ENCODE assay signal across 16 cellular contexts in the genomic region with DNA sequence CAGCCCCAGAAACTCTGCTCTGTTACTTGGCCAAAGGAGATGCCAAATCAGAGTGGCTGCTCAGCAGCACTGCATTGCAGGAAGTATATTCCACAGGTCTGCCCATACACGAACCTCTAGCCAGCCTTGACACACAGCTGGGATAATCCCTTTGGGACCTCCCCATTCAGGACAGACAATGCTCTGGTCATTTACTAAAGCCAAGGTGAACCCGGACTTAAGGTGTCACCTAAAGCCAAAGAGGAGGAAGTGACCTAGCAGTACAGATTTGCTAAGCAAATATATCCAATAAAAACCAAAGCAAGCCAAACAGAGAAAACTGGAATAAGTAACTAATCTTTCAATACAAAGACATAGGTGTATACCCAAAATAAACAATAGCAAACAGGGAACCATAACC. TPM values are rescaled to one million over a fixed set of nuclear protein-coding genes. Genes with fewer than 3 reads are reported as not detected.
DNase-seq lines count a peak whose midpoint lies in the region; ATAC-seq and TF ChIP-seq lines count a peak whose summit lies in the region.
"Had no signal": no experiment of that assay in that cellular context is flagged by ENCODE, and none has a peak within 500 bp of the region (broad histone marks: within the 10 kb centered on the region; RNA-seq: fewer than 3 reads in every experiment).

No MANE protein-coding gene starts in this region.

- ATAC-seq in IMR-90 (ENCODE audit: low read depth): peak; percentile 24; the same call in 1 of the 2 replicates
- ATAC-seq in activated naive CD8-positive, alpha-beta T cell treated with anti-CD3 and anti-CD28 coated beads, Interleukin-2, amount 50 U/mL, for 24 hours: no peak
- no peak for ATAC-seq in upper lobe of right lung

- no peaks in the 10 kb centered on the region for H3K9me3 ChIP-seq in IMR-90 (ENCODE audit: control insufficient read depth, insufficient read depth, low read length)
- H3K9me3 ChIP-seq in upper lobe of right lung: no peaks in the 10 kb centered on the region
- H3K9me3 ChIP-seq: HAP-1 had no signal

- no peak overlapping the region for H4K5ac ChIP-seq in IMR-90 (ENCODE audit: low read depth, low read length)

- no peak overlapping the region for H2AFZ ChIP-seq in IMR-90 (replicated peaks; ENCODE audit: low read length, poor library complexity)

- H4K91ac ChIP-seq in IMR-90 (ENCODE audit: insufficient read depth, low read depth, low read length): no peak overlapping the region

- H2AK5ac ChIP-seq in IMR-90 (ENCODE audit: low read depth, low read length): no peak overlapping the region

- H3K4me1 ChIP-seq in IMR-90 (ENCODE audit: control insufficient read depth, insufficient read depth, low read length) (peaks cover 5% of the 10 kb centered on the region; the same call in 1 of the 2 replicates), upper lobe of right lung (no peaks in the 10 kb centered on the region)
- H3K4me1 ChIP-seq: HAP-1 had no signal

- no peak overlapping the region for H4K8ac ChIP-seq in IMR-90 (ENCODE audit: low read depth in 2 of 2, low read length in 2 of 2)

- H3K9me1 ChIP-seq in IMR-90 (ENCODE audit: insufficient read depth, low read length): peaks cover 4% of the 10 kb centered on the region; the same call in 1 of the 2 replicates

- in situ Hi-C loops in IMR-90 (cut with MboI; ENCODE audit: low sequenced_read_pairs): no loop called here

- no peak overlapping the region for H3K4me3 Mint-ChIP-seq in activated T-cell treated with anti-CD3 and anti-CD28 coated beads, Interleukin-2, amount 50 U/mL, for 24 hours
- H3K4me3 Mint-ChIP-seq in activated naive CD8-positive, alpha-beta T cell treated with anti-CD3 and anti-CD28 coated beads, Interleukin-2, amount 50 U/mL, for 24 hours: no peak overlapping the region
- H3K4me3 Mint-ChIP-seq in progenitor cell of endocrine pancreas (ENCODE audit: low read depth): no peak overlapping the region
- H3K4me3 Mint-ChIP-seq: CD4-positive, CD25-positive, alpha-beta regulatory T cell had no signal

- H3K18ac ChIP-seq in IMR-90 (ENCODE audit: low read depth, low read length): no peak overlapping the region

- H3K27me3 Mint-ChIP-seq in activated T-cell treated with anti-CD3 and anti-CD28 coated beads, Interleukin-2, amount 50 U/mL, for 24 hours: no peaks in the 10 kb centered on the region
- H3K27me3 Mint-ChIP-seq in activated naive CD8-positive, alpha-beta T cell treated with anti-CD3 and anti-CD28 coated beads, Interleukin-2, amount 50 U/mL, for 24 hours: no peaks in the 10 kb centered on the region
- H3K27me3 Mint-ChIP-seq in progenitor cell of endocrine pancreas: no peaks in the 10 kb centered on the region
- H3K27me3 Mint-ChIP-seq: CD4-positive, CD25-positive, alpha-beta regulatory T cell had no signal

- H3K9ac ChIP-seq in IMR-90 (ENCODE audit: low read depth, low read length): no peak overlapping the region

- no peak overlapping the region for H3K4me3 ChIP-seq in IMR-90 (ENCODE audit: insufficient read depth, low read depth, low read length)
- no peak overlapping the region for H3K4me3 ChIP-seq in upper lobe of right lung
- H3K4me3 ChIP-seq: HAP-1 had no signal

- dilution Hi-C loops in IMR-90 (cut with HindIII; ENCODE audit: low sequenced_read_pairs, unreplicated experiment): no loop called here

- peaks cover 94% of the 10 kb centered on the region for H3K36me3 Mint-ChIP-seq in activated T-cell treated with anti-CD3 and anti-CD28 coated beads, Interleukin-2, amount 50 U/mL, for 24 hours (ENCODE audit: low read depth)
- H3K36me3 Mint-ChIP-seq in activated naive CD8-positive, alpha-beta T cell treated with anti-CD3 and anti-CD28 coated beads, Interleukin-2, amount 50 U/mL, for 24 hours (ENCODE audit: low read depth): peaks cover 75% of the 10 kb centered on the region
- peaks cover 68% of the 10 kb centered on the region for H3K36me3 Mint-ChIP-seq in progenitor cell of endocrine pancreas (ENCODE audit: insufficient read depth)

- no peak for TF ChIP-seq RAD21 in IMR-90 (IDR thresholded peaks at IDR 0.05; ENCODE audit: low read length)

- H3K56ac ChIP-seq in IMR-90 (ENCODE audit: extremely low read depth, insufficient read depth, low read length): no peak overlapping the region

- H3K27ac ChIP-seq in IMR-90 (ENCODE audit: insufficient read depth, low read length): peak overlapping the region; percentile 7; the same call in 1 of the 2 replicates
- no peak overlapping the region for H3K27ac ChIP-seq in upper lobe of right lung

- H3K4ac ChIP-seq in IMR-90 (ENCODE audit: low read depth, low read length): no peak overlapping the region

- H3K23ac ChIP-seq in IMR-90 (ENCODE audit: low read depth, low read length): 0 out of 2 replicates have a peak overlapping the region, but pooled peaks have one; percentile 12

- 83% methylated on average over 1 of the region's 2 CpGs; no CpG with 5 or more reads in 1 of the 2 experiments for WGBS in IMR-90 (ENCODE audit: extremely low coverage in 2 of 2, insufficient read length in 1 of 2), 2 experiments

- no peak for DNase-seq in activated T-cell treated with anti-CD3 and anti-CD28 coated beads, Interleukin-2, amount 50 U/mL, for 24 hours
- no peak for DNase-seq in activated T-cell treated with anti-CD3 and anti-CD28 coated beads, Interleukin-2, amount 50 U/mL, for 1 hour
- no peak for DNase-seq in IMR-90
- DNase-seq in activated naive CD8-positive, alpha-beta T cell treated with anti-CD3 and anti-CD28 coated beads, Interleukin-2, amount 50 U/mL, for 24 hours: no peak
- DNase-seq in progenitor cell of endocrine pancreas (ENCODE audit: low spot score, unreplicated experiment): no peak
- no peak for DNase-seq in HT-29 (ENCODE audit: low spot score)
- no peak for DNase-seq in upper lobe of right lung
- DNase-seq in T-helper 9 cell: no peak
- DNase-seq: AML-193; CD4-positive, CD25-positive, alpha-beta regulatory T cell; DMS53; NCI-H146; NCI-H345; NCI-H526 treated with DMSO at 0.1 percent for 48 hours; RPMI8226 had no signal

- no peak overlapping the region for H2BK20ac ChIP-seq in IMR-90 (ENCODE audit: low read depth, low read length)

- no peaks in the 10 kb centered on the region for H3K27me3 ChIP-seq in IMR-90 (ENCODE audit: control insufficient read depth, insufficient read depth, low read length)
- no peaks in the 10 kb centered on the region for H3K27me3 ChIP-seq in upper lobe of right lung

- no peak overlapping the region for H2AK9ac ChIP-seq in IMR-90 (replicated peaks; ENCODE audit: low read depth, low read length, poor library complexity)

- CTCF ChIA-PET in IMR-90 (lab: Yijun Ruan, JAX): no interaction called here

- H3K4me1 Mint-ChIP-seq in activated T-cell treated with anti-CD3 and anti-CD28 coated beads, Interleukin-2, amount 50 U/mL, for 24 hours (ENCODE audit: low read depth): peaks cover 24% of the 10 kb centered on the region
- peaks cover 18% of the 10 kb centered on the region for H3K4me1 Mint-ChIP-seq in activated naive CD8-positive, alpha-beta T cell treated with anti-CD3 and anti-CD28 coated beads, Interleukin-2, amount 50 U/mL, for 24 hours
- H3K4me1 Mint-ChIP-seq in progenitor cell of endocrine pancreas (ENCODE audit: low read depth): peaks cover 6% of the 10 kb centered on the region

- no peak overlapping the region for H2BK120ac ChIP-seq in IMR-90 (ENCODE audit: low read depth, low read length)

- no peak overlapping the region for H2BK15ac ChIP-seq in IMR-90 (ENCODE audit: low read depth, low read length)

- POLR2A ChIA-PET in IMR-90 (lab: Charles Lee; ENCODE audit: unreplicated experiment): no interaction called here

- peaks cover 31% of the 10 kb centered on the region for H4K20me1 ChIP-seq in IMR-90 (ENCODE audit: insufficient read depth, low read length)

- H3K4me2 ChIP-seq in IMR-90 (ENCODE audit: low read depth, low read length): no peak overlapping the region

- H3K36me3 ChIP-seq in IMR-90 (ENCODE audit: control insufficient read depth, insufficient read depth, low read length): peaks cover 51% of the 10 kb centered on the region
- H3K36me3 ChIP-seq in upper lobe of right lung: peaks cover 97% of the 10 kb centered on the region

- BruUV-seq in IMR-90 (replicated peaks; lab: Mats Ljungman, UMichigan): no TSS peak

- H3K79me1 ChIP-seq in IMR-90 (ENCODE audit: low read depth in 1 of 2, low read length in 2 of 2): peaks cover 17 to 24% of the 10 kb centered on the region in 2 experiments

- no peak for TF ChIP-seq CTCF in IMR-90 (conservative IDR thresholded peaks at IDR 0.05; ENCODE audit: low read depth, low read length)
- no peak for TF ChIP-seq CTCF in progenitor cell of endocrine pancreas (IDR thresholded peaks at IDR 0.05; ENCODE audit: unreplicated experiment)
- no peak for TF ChIP-seq CTCF in upper lobe of right lung (IDR thresholded peaks at IDR 0.05)

- H3K27ac Mint-ChIP-seq in activated T-cell treated with anti-CD3 and anti-CD28 coated beads, Interleukin-2, amount 50 U/mL, for 24 hours: peak overlapping the region; percentile 73
- H3K27ac Mint-ChIP-seq in activated naive CD8-positive, alpha-beta T cell treated with anti-CD3 and anti-CD28 coated beads, Interleukin-2, amount 50 U/mL, for 24 hours: peak overlapping the region; percentile 40
- H3K27ac Mint-ChIP-seq in progenitor cell of endocrine pancreas: peak overlapping the region; percentile 89

- no peak overlapping the region for H2BK5ac ChIP-seq in IMR-90 (ENCODE audit: low read depth, low read length, poor library complexity, severe bottlenecking)

- H3K9me3 Mint-ChIP-seq in activated T-cell treated with anti-CD3 and anti-CD28 coated beads, Interleukin-2, amount 50 U/mL, for 24 hours: peaks cover 11% of the 10 kb centered on the region
- peaks cover 14% of the 10 kb centered on the region for H3K9me3 Mint-ChIP-seq in activated naive CD8-positive, alpha-beta T cell treated with anti-CD3 and anti-CD28 coated beads, Interleukin-2, amount 50 U/mL, for 24 hours
- H3K9me3 Mint-ChIP-seq in progenitor cell of endocrine pancreas (ENCODE audit: low read depth): peaks cover 11% of the 10 kb centered on the region

- TF ChIP-seq POLR2A in IMR-90 (IDR thresholded peaks at IDR 0.05; ENCODE audit: low read depth, low read length): no peak

- no peak overlapping the region for H3K14ac ChIP-seq in IMR-90 (replicated peaks; ENCODE audit: low read depth, low read length)

- intact Hi-C loops in IMR-90 (cut with micrococcal nuclease): loop anchor here (5.0 kb wide), 1 partner anchor 78 kb away; no protein-coding TSS in a partner anchor
- intact Hi-C loops in upper lobe of right lung (cut with DNase I): no loop called here

RNA-seq across cellular contexts. Expression of a gene that starts 27.7 kb away (rescaled TPM):
- 377 and 436 TPM in 2 replicates for total RNA-seq in IMR-90 (2012; rRNA removed)
- polyA plus RNA-seq in IMR-90 (2012; rRNA removed): 201 and 204 TPM in 2 replicates
- polyA plus RNA-seq in IMR-90 (2012; cell fraction: cytosol; rRNA removed): 82.2 and 103 TPM in 2 replicates
- polyA plus RNA-seq in IMR-90 (2012; cell fraction: nucleus; rRNA removed; ENCODE audit: low replicate concordance): 78.3 and 211 TPM in 2 replicates
- 143 and 151 TPM in 2 replicates for total RNA-seq in progenitor cell of endocrine pancreas
- 73.9 and 74.3 TPM in 2 replicates for total RNA-seq in HT-29 (2014; rRNA removed; shearing (Covaris generic))
- total RNA-seq in upper lobe of right lung: 142 TPM

RNA-seq across cellular contexts. Expression of a gene that starts 27.8 kb away (rescaled TPM):
- total RNA-seq in IMR-90 (2012; rRNA removed): 46.7 and 60.2 TPM in 2 replicates
- 182 and 194 TPM in 2 replicates for polyA plus RNA-seq in IMR-90 (2012; rRNA removed)
- polyA plus RNA-seq in IMR-90 (2012; cell fraction: cytosol; rRNA removed): 91.0 and 111 TPM in 2 replicates
- polyA plus RNA-seq in IMR-90 (2012; cell fraction: nucleus; rRNA removed; ENCODE audit: low replicate concordance): 133 and 187 TPM in 2 replicates
- total RNA-seq in progenitor cell of endocrine pancreas: 139 and 142 TPM in 2 replicates
- 26.0 and 30.9 TPM in 2 replicates for total RNA-seq in HT-29 (2014; rRNA removed; shearing (Covaris generic))
- total RNA-seq in upper lobe of right lung: 91.9 TPM

RNA-seq across cellular contexts. Expression of a gene that starts 30.4 kb away (rescaled TPM):
- total RNA-seq in IMR-90 (2012; rRNA removed): 43.3 and 67.7 TPM in 2 replicates
- polyA plus RNA-seq in IMR-90 (2012; rRNA removed): 37.7 and 44.5 TPM in 2 replicates
- 17.5 and 21.9 TPM in 2 replicates for polyA plus RNA-seq in IMR-90 (2012; cell fraction: cytosol; rRNA removed)
- 14.2 and 38.0 TPM in 2 replicates for polyA plus RNA-seq in IMR-90 (2012; cell fraction: nucleus; rRNA removed; ENCODE audit: low replicate concordance)
- total RNA-seq in progenitor cell of endocrine pancreas: 73.8 and 74.8 TPM in 2 replicates
- total RNA-seq in HT-29 (2014; rRNA removed; shearing (Covaris generic)): 19.5 and 28.1 TPM in 2 replicates
- 64.2 TPM for total RNA-seq in upper lobe of right lung

RNA-seq across cellular contexts. Expression of a gene that starts 51.5 kb away (rescaled TPM):
- total RNA-seq in IMR-90 (2012; rRNA removed) (not detected in 2 replicates), progenitor cell of endocrine pancreas (0.78 and 0.96 TPM in 2 replicates), upper lobe of right lung (not detected)
- 0.14 and 0.26 TPM in 2 replicates for polyA plus RNA-seq in IMR-90 (2012; rRNA removed)
- 0.02 and 0.04 TPM in 2 replicates for polyA plus RNA-seq in IMR-90 (2012; cell fraction: cytosol; rRNA removed)
- polyA plus RNA-seq in IMR-90 (2012; cell fraction: nucleus; rRNA removed; ENCODE audit: low replicate concordance): 0.73 and 0.82 TPM in 2 replicates
- total RNA-seq in HT-29 (2014; rRNA removed; shearing (Covaris generic)): not detected in 2 replicates
- total RNA-seq: CD4-positive, CD25-positive, alpha-beta regulatory T cell had no signal

RNA-seq across cellular contexts. Expression of a gene that starts 53.0 kb away (rescaled TPM):
- total RNA-seq in IMR-90 (2012; rRNA removed) (83.3 TPM in 2 replicates), progenitor cell of endocrine pancreas (167 and 172 TPM in 2 replicates), upper lobe of right lung (130 TPM)
- 74.9 and 83.8 TPM in 2 replicates for polyA plus RNA-seq in IMR-90 (2012; rRNA removed)
- 28.3 and 31.3 TPM in 2 replicates for polyA plus RNA-seq in IMR-90 (2012; cell fraction: cytosol; rRNA removed)
- 277 and 555 TPM in 2 replicates for polyA plus RNA-seq in IMR-90 (2012; cell fraction: nucleus; rRNA removed; ENCODE audit: low replicate concordance)
- total RNA-seq in HT-29 (2014; rRNA removed; shearing (Covaris generic)): 54.1 and 69.3 TPM in 2 replicates
